23 cellular contexts compared by ENCODE assay signal in genomic region chr13:36454962-36455361, GRCh38. TPM values are rescaled to one million over a fixed set of nuclear protein-coding genes. Genes with fewer than 3 reads are reported as not detected.
"Had no signal": no experiment of that assay in that cellular context is flagged by ENCODE, and none has a peak within 500 bp of the region (broad histone marks: within the 10 kb centered on the region; RNA-seq: fewer than 3 reads in every experiment).

No MANE protein-coding gene starts in this region.

- H3K9me3 Mint-ChIP-seq: activated T-cell treated with anti-CD3 and anti-CD28 coated beads, Interleukin-2, amount 50 U/mL, for 24 hours; activated T-helper 2 cell treated with anti-CD3 and anti-CD28 coated beads, Interferon-gamma antibody, Interleukin-2, Interleukin-4, amounts not matched to agents 10 μg/mL and 5 μg/mL and 100 μg/mL, durations not matched to agents 14 hours and 24 hours and 36 hours; memory B cell; natural killer cell treated with Interleukin-12 subunit alpha and Interleukin-12 subunit beta and Interleukin-15 and Interleukin-18, amount 100 ng/mL, for 72 hours; WTC11 had no signal

- H3K27ac Mint-ChIP-seq: activated naive CD8-positive, alpha-beta T cell; activated T-cell treated with anti-CD3 and anti-CD28 coated beads, Interleukin-2, amount 50 U/mL, for 24 hours; activated T-helper 2 cell treated with anti-CD3 and anti-CD28 coated beads, Interferon-gamma antibody, Interleukin-2, Interleukin-4, amounts not matched to agents 10 μg/mL and 5 μg/mL and 100 μg/mL, durations not matched to agents 14 hours and 24 hours and 36 hours; memory B cell; natural killer cell treated with Interleukin-12 subunit alpha and Interleukin-12 subunit beta and Interleukin-15 and Interleukin-18, amount 100 ng/mL, for 72 hours; WTC11 had no signal

- H3K4me3 Mint-ChIP-seq: activated naive CD8-positive, alpha-beta T cell; activated T-cell treated with anti-CD3 and anti-CD28 coated beads, Interleukin-2, amount 50 U/mL, for 24 hours; memory B cell; natural killer cell treated with Interleukin-12 subunit alpha and Interleukin-12 subunit beta and Interleukin-15 and Interleukin-18, amount 100 ng/mL, for 72 hours; WTC11 had no signal

- H3K36me3 Mint-ChIP-seq: activated naive CD8-positive, alpha-beta T cell; memory B cell; natural killer cell treated with Interleukin-12 subunit alpha and Interleukin-12 subunit beta and Interleukin-15 and Interleukin-18, amount 100 ng/mL, for 72 hours; WTC11 had no signal

- H3K9me3 ChIP-seq: adrenal gland, esophagus squamous epithelium, gastrocnemius medialis, neutrophil, pancreas, upper lobe of left lung had no signal

- H3K27ac ChIP-seq: adrenal gland, coronary artery, esophagus squamous epithelium, gastrocnemius medialis, pancreas, upper lobe of left lung had no signal

- DNase-seq: activated CD4-positive, alpha-beta T cell treated with anti-CD3 and anti-CD28 coated beads, Interleukin-2, amount 50 U/mL, for 4 hours; activated CD8-positive, alpha-beta memory T cell treated with anti-CD3 and anti-CD28 coated beads for 24 hours; activated CD8-positive, alpha-beta memory T cell treated with anti-CD3 and anti-CD28 coated beads, Interleukin-2, amount 50 U/mL, for 4 hours; activated naive CD4-positive, alpha-beta T cell; activated T-cell treated with anti-CD3 and anti-CD28 coated beads, Interleukin-2, amount 50 U/mL, for 24 hours; adrenal gland; esophagus squamous epithelium; gastrocnemius medialis; hippocampal formation; pancreas; right cardiac atrium; stimulated activated CD4-positive, alpha-beta T cell treated with anti-CD3 and anti-CD28 coated beads, Interleukin-4, amount 100 ng/mL, for 24 hours; stimulated activated naive CD4-positive, alpha-beta T cell treated with Interleukin-2 at 50 U/mL for 16 hours; T1000; upper lobe of left lung had no signal

- H3K27me3 Mint-ChIP-seq: natural killer cell treated with Interleukin-12 subunit alpha and Interleukin-12 subunit beta and Interleukin-15 and Interleukin-18, amount 100 ng/mL, for 72 hours had no signal

- H3K36me3 ChIP-seq: adrenal gland, esophagus squamous epithelium, gastrocnemius medialis, neutrophil, pancreas, upper lobe of left lung had no signal

- H3K4me3 ChIP-seq: adrenal gland, coronary artery, esophagus squamous epithelium, gastrocnemius medialis, pancreas, upper lobe of left lung had no signal

- H3K27me3 ChIP-seq: adrenal gland, gastrocnemius medialis, neutrophil, pancreas, upper lobe of left lung had no signal

- H3K4me1 ChIP-seq: adrenal gland, esophagus squamous epithelium, pancreas, upper lobe of left lung had no signal

RNA-seq across cellular contexts. Expression of gene CCNA1, which starts 22.7 kb away (rescaled TPM):
- total RNA-seq: lower leg skin, right cardiac atrium had no signal
